ENCODE assay signal across 11 cellular contexts in the genomic region with DNA sequence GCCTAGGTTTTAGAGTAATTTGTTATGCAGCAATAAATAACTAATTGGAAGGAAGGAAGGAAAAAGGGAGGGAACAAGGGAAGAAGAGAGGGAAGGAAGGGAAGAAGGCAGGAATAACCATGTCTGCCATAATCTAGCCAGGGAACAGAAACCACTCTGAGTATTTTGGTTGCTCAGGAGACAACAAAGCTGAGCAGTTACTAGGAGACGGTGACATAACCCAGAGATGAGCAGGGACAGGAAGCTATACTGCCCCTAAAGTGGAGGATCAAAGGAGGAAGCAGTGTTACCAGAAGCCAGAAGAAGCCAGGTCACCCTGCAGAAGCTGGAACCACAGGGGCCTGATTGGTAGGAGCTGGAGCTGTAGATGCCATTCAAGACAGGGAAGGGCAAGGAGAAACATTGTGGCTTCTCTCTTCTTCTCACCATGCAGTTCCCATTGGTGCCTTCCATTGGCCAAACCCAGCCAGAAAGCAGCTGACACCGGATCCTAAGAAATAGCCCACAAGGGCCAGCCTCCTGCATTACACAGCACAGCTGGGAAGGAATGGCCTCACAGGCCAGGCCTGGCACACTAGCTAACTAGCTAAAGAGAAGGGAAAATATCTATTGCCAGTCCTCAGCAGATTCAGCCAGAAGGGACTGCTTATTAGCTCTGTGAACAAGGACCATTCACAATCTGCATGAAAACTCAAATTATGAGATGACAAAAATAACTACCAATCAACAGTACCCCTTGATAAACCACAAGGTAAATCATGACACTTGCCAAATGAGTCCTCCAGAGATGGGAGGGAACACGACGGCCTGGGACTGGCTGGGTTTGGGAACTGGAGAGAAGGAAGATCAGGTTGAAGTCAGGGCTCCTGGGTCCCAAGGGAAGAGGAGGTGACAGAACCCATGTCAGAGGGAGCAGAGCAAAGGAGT.
DNase-seq lines count a peak whose midpoint lies in the region; ATAC-seq and TF ChIP-seq lines count a peak whose summit lies in the region.
"Had no signal": no experiment of that assay in that cellular context is flagged by ENCODE, and none has a peak within 500 bp of the region (broad histone marks: within the 10 kb centered on the region; RNA-seq: fewer than 3 reads in every experiment).

No MANE protein-coding gene starts in this region.

- ATAC-seq in GM19025 (IDR thresholded peaks at IDR 0.05; ENCODE audit: low read depth, unreplicated experiment) (peak; percentile 16), HG03066 (IDR thresholded peaks at IDR 0.05; ENCODE audit: low read depth, unreplicated experiment) (peak; percentile 35), HG02970 (IDR thresholded peaks at IDR 0.05; ENCODE audit: low FRiP score, unreplicated experiment) (no peak)

- H4K20me1 ChIP-seq in SU-DHL-6 (ENCODE audit: low read depth, low read length) = no peaks in the 10 kb centered on the region

- H3F3A ChIP-seq in SU-DHL-6 (ENCODE audit: insufficient read depth) = peaks cover 3% of the 10 kb centered on the region

- H3K27ac ChIP-seq in SU-DHL-6 (ENCODE audit: low read depth, low read length) (peak overlapping the region; percentile 72), SJCRH30 (no peak overlapping the region)
- H3K27ac ChIP-seq: lower lobe of right lung had no signal

- no peaks in the 10 kb centered on the region for H3K36me3 ChIP-seq in SU-DHL-6 (ENCODE audit: low read length)
- no peaks in the 10 kb centered on the region for H3K36me3 ChIP-seq in SJCRH30
- H3K36me3 ChIP-seq: lower lobe of right lung had no signal

- no peaks in the 10 kb centered on the region for H3K79me2 ChIP-seq in SU-DHL-6 (ENCODE audit: insufficient read depth, low read length)

- H3K9ac ChIP-seq in SU-DHL-6 (ENCODE audit: low read length) = peak overlapping the region; percentile 14

- H3K9me2 ChIP-seq in SU-DHL-6 (replicated peaks; ENCODE audit: insufficient read depth, low read length) = no peaks in the 10 kb centered on the region

- DNase-seq in CD1c-positive myeloid dendritic cell (ENCODE audit: extremely low spot score) (peak; percentile 42), DMS79 treated with DMSO at 0.1 percent for 48 hours (lab: John Stamatoyannopoulos, UW) (no peak), Ammon's horn (ENCODE audit: low spot score) (no peak), SJCRH30 (no peak)
- DNase-seq: DND-41, lower lobe of right lung, OCI-M1 had no signal

- H2AFZ ChIP-seq in SU-DHL-6 (ENCODE audit: low read depth, low read length, severe bottlenecking) = peak overlapping the region; percentile 8

- H3K9me3 ChIP-seq in SU-DHL-6 (ENCODE audit: insufficient read depth, low read length) (no peaks in the 10 kb centered on the region), SJCRH30 (replicated peaks) (no peaks in the 10 kb centered on the region)
- H3K9me3 ChIP-seq: lower lobe of right lung had no signal

- 0 out of 2 replicates have a peak, but pooled peaks cover 5% of the 10 kb centered on the region for H3K4me1 ChIP-seq in SJCRH30
- H3K4me1 ChIP-seq: lower lobe of right lung had no signal

- peak overlapping the region; percentile 47 for H3K4me2 ChIP-seq in SU-DHL-6 (ENCODE audit: low read depth, low read length, poor library complexity, severe bottlenecking)

- H3K4me3 ChIP-seq in SU-DHL-6 (ENCODE audit: insufficient read depth, low read length, poor library complexity, severe bottlenecking) (peak overlapping the region; percentile 10), SJCRH30 (no peak overlapping the region)
- H3K4me3 ChIP-seq: lower lobe of right lung had no signal

- no peak for TF ChIP-seq CTCF in SU-DHL-6 (IDR thresholded peaks at IDR 0.05; ENCODE audit: insufficient read depth, low read length, poor library complexity, severe bottlenecking)

- H3K27me3 ChIP-seq in SU-DHL-6 (ENCODE audit: low read length) (no peaks in the 10 kb centered on the region), SJCRH30 (peaks cover 6% of the 10 kb centered on the region)
